Comparison of ENCODE assay signal across 18 cellular contexts in the genomic region with DNA sequence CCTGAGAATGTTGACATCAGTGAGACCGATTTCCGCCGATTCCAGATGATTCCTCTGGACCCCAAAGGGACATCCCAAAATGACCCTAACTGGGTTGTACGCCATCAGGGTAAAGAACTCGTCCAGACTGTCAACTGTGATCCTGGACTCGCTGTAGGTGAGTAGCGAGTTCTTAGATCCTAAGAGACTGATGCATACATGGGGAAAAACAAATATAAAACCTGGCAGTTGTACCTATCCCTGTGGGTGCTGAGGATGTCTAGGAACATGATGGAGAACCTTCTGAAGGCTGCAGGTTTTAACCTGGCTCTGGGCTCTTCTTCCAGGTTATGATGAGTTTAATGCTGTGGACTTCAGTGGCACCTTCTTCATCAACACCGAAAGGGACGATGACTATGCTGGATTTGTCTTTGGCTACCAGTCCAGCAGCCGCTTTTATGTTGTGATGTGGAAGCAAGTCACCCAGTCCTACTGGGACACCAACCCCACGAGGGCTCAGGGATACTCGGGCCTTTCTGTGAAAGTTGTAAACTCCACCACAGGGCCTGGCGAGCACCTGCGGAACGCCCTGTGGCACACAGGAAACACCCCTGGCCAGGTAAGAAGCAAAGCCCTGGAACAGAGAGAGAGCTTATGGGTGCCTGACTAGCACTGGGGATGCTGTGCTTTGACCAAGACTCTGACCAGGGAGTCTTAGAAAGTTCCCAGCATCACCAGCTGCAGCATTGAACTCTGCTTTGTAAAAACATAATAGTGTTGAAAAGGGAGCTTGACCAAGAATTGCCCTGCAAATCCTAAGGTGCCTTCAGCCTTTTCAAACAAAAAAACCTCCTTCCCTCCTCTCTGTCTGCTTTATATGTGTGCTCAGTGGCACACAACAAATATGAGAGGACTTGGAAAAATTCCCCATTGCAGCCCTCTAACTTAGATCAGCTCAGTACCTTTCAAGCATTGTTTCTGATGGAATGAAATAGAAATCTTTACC. TPM values are rescaled to one million over a fixed set of nuclear protein-coding genes. Genes with fewer than 3 reads are reported as not detected.
DNase-seq lines count a peak whose midpoint lies in the region; ATAC-seq and TF ChIP-seq lines count a peak whose summit lies in the region.
"Had no signal": no experiment of that assay in that cellular context is flagged by ENCODE, and none has a peak within 500 bp of the region (broad histone marks: within the 10 kb centered on the region; RNA-seq: fewer than 3 reads in every experiment).

No MANE protein-coding gene starts in this region.

- no peaks in the 10 kb centered on the region for H3K9me3 ChIP-seq in mammary epithelial cell (replicated peaks; ENCODE audit: insufficient read depth, low read length)
- no peaks in the 10 kb centered on the region for H3K9me3 ChIP-seq in transverse colon
- H3K9me3 ChIP-seq in OCI-LY7 (ENCODE audit: low read length), result no peaks in the 10 kb centered on the region
- H3K9me3 ChIP-seq: SJCRH30, spleen had no signal

- in situ Hi-C loops in mammary epithelial cell (cut with MboI; ENCODE audit: low sequenced_read_pairs in 2 of 2), result loop anchor here in 1 of 2 donors (25.0 kb wide), 1 partner anchor 881 kb away; no protein-coding TSS in a partner anchor
- in situ Hi-C loops in transverse colon (cut with MboI; ENCODE audit: low pct_ligation_motif_present in 1 of 4, low pct_unique_long_range_greater_than_20kb in 1 of 4, low sequenced_read_pairs in 3 of 4), result loop anchor here in 3 of 4 donors (25.0 kb wide), 2 partner anchors 169 to 881 kb away; no protein-coding TSS in a partner anchor

- TF ChIP-seq CTCF in mammary epithelial cell (conservative IDR thresholded peaks at IDR 0.05 in 1 of 2, IDR thresholded peaks at IDR 0.05 in 1 of 2; ENCODE audit: extremely low read depth in 1 of 2, insufficient read depth in 1 of 2, low read depth in 1 of 2, low read length in 2 of 2) (no peak), transverse colon (IDR thresholded peaks at IDR 0.05) (no peak), OCI-LY7 (conservative IDR thresholded peaks at IDR 0.05; ENCODE audit: low read length) (no peak)

- H3K79me2 ChIP-seq in mammary epithelial cell (ENCODE audit: insufficient read depth, low read length) (peaks cover 52% of the 10 kb centered on the region), OCI-LY7 (ENCODE audit: insufficient read depth, low read depth, low read length) (no peaks in the 10 kb centered on the region)

- no peak for TF ChIP-seq POLR2A in transverse colon (IDR thresholded peaks at IDR 0.05)

- BruUV-seq in mammary epithelial cell (replicated peaks; lab: Mats Ljungman, UMichigan), result TSS peak; percentile 3
- no TSS peak for BruUV-seq in OCI-LY7 (replicated peaks; lab: Mats Ljungman, UMichigan)

- H3K9me3 Mint-ChIP-seq in activated naive CD8-positive, alpha-beta T cell treated with anti-CD3 and anti-CD28 coated beads, Interleukin-2, amount 50 U/mL, for 24 hours, result no peaks in the 10 kb centered on the region
- no peaks in the 10 kb centered on the region for H3K9me3 Mint-ChIP-seq in activated naive CD8-positive, alpha-beta T cell treated with anti-CD3 and anti-CD28 coated beads for 36 hours

- peak overlapping the region; percentile 20 for H3K4me3 Mint-ChIP-seq in activated naive CD8-positive, alpha-beta T cell treated with anti-CD3 and anti-CD28 coated beads, Interleukin-2, amount 50 U/mL, for 24 hours
- H3K4me3 Mint-ChIP-seq in activated naive CD8-positive, alpha-beta T cell treated with anti-CD3 and anti-CD28 coated beads for 36 hours, result no peak overlapping the region

- H3K4me1 Mint-ChIP-seq in activated naive CD8-positive, alpha-beta T cell treated with anti-CD3 and anti-CD28 coated beads, Interleukin-2, amount 50 U/mL, for 24 hours, result peaks cover 8% of the 10 kb centered on the region
- H3K4me1 Mint-ChIP-seq in activated naive CD8-positive, alpha-beta T cell treated with anti-CD3 and anti-CD28 coated beads for 36 hours, result peaks cover 4% of the 10 kb centered on the region

- H2AFZ ChIP-seq in mammary epithelial cell (ENCODE audit: low read depth, low read length), result no peak overlapping the region
- H2AFZ ChIP-seq in OCI-LY7 (ENCODE audit: low read length), result no peak overlapping the region

- ATAC-seq in activated naive CD8-positive, alpha-beta T cell treated with anti-CD3 and anti-CD28 coated beads, Interleukin-2, amount 50 U/mL, for 24 hours, result no peak
- ATAC-seq: left ventricle myocardium superior had no signal

- DNase-seq in activated naive CD8-positive, alpha-beta T cell treated with anti-CD3 and anti-CD28 coated beads, Interleukin-2, amount 50 U/mL, for 24 hours, result no peak
- DNase-seq in activated naive CD8-positive, alpha-beta T cell treated with anti-CD3 and anti-CD28 coated beads for 36 hours, result no peak
- DNase-seq in mammary epithelial cell, result peak; percentile 24
- peak; percentile 25 for DNase-seq in glomerular endothelial cell (ENCODE audit: extremely low read depth, low read depth, low spot score)
- DNase-seq in transverse colon, result peak; percentile 25
- DNase-seq in UCSD-AML1 (lab: John Stamatoyannopoulos, UW; ENCODE audit: unreplicated experiment), result no peak
- no peak for DNase-seq in Ammon's horn (ENCODE audit: low spot score)
- DNase-seq in OCI-LY7 (ENCODE audit: low spot score), result no peak
- DNase-seq: activated T-cell treated with anti-CD3 and anti-CD28 coated beads for 4 hours, DMS153, hippocampal formation, Karpas-422, left ventricle myocardium superior, NCI-H2081, NCI-H774, SJCRH30, spleen, WERI-Rb-1 had no signal

- H3K27ac ChIP-seq in mammary epithelial cell (ENCODE audit: insufficient read depth, low read depth, low read length) (peak overlapping the region; percentile 5), transverse colon (peak overlapping the region; percentile 9 to 86 (median 73)), OCI-LY7 (ENCODE audit: low read depth, low read length, poor library complexity, severe bottlenecking) (no peak overlapping the region)
- H3K27ac ChIP-seq: SJCRH30, WERI-Rb-1 had no signal

- H4K20me1 ChIP-seq in mammary epithelial cell (ENCODE audit: insufficient read depth, low read length) (peaks cover 23% of the 10 kb centered on the region), OCI-LY7 (ENCODE audit: insufficient read depth, low read length) (no peaks in the 10 kb centered on the region)

- no peak overlapping the region for H3K4me2 ChIP-seq in mammary epithelial cell (ENCODE audit: insufficient read depth, low read depth, low read length)
- no peak overlapping the region for H3K4me2 ChIP-seq in OCI-LY7 (ENCODE audit: low read length)

- H3K9ac ChIP-seq in mammary epithelial cell (ENCODE audit: insufficient read depth, low read length), result no peak overlapping the region

- H3K36me3 ChIP-seq in mammary epithelial cell (ENCODE audit: insufficient read depth, low read length), result peaks cover 74% of the 10 kb centered on the region
- H3K36me3 ChIP-seq in transverse colon, result peaks cover 0 to 72% (median 30%) of the 10 kb centered on the region in 4 donors
- H3K36me3 ChIP-seq in OCI-LY7 (ENCODE audit: insufficient read depth, low read length), result no peaks in the 10 kb centered on the region
- H3K36me3 ChIP-seq: WERI-Rb-1 had no signal

- H3K27me3 ChIP-seq in mammary epithelial cell (ENCODE audit: insufficient read depth, low read length) (no peaks in the 10 kb centered on the region), transverse colon (no peaks in the 10 kb centered on the region)
- H3K27me3 ChIP-seq: SJCRH30, spleen had no signal

- no peak for TF ChIP-seq EP300 in transverse colon (IDR thresholded peaks at IDR 0.05; ENCODE audit: low read depth)

- H3K4me3 ChIP-seq in mammary epithelial cell (replicated peaks in 1 of 3; ENCODE audit: insufficient read depth in 1 of 3, low read depth in 2 of 3, low read length in 3 of 3) (no peak overlapping the region), transverse colon (no peak overlapping the region), OCI-LY7 (ENCODE audit: low read depth, low read length, poor library complexity, severe bottlenecking) (no peak overlapping the region)
- H3K4me3 ChIP-seq: SJCRH30 had no signal

- POLR2A ChIA-PET in OCI-LY7 (lab: Charles Lee), result no interaction called here

- WGBS in mammary epithelial cell (ENCODE audit: low coverage, missing lambda C conversion rate), result 70% methylated on average over 15 of the region's 15 CpGs
- 79% methylated on average over 15 of the region's 15 CpGs; no CpG with 5 or more reads in 1 of the 2 donors for whole genome bisulfite sequencing in transverse colon (ENCODE audit: low coverage in 1 of 2), 2 donors

- peaks cover 2% of the 10 kb centered on the region for H3K36me3 Mint-ChIP-seq in activated naive CD8-positive, alpha-beta T cell treated with anti-CD3 and anti-CD28 coated beads, Interleukin-2, amount 50 U/mL, for 24 hours (ENCODE audit: low read depth)
- no peaks in the 10 kb centered on the region for H3K36me3 Mint-ChIP-seq in activated naive CD8-positive, alpha-beta T cell treated with anti-CD3 and anti-CD28 coated beads for 36 hours

- no peaks in the 10 kb centered on the region for H3K27me3 Mint-ChIP-seq in activated naive CD8-positive, alpha-beta T cell treated with anti-CD3 and anti-CD28 coated beads, Interleukin-2, amount 50 U/mL, for 24 hours
- peaks cover 11% of the 10 kb centered on the region for H3K27me3 Mint-ChIP-seq in activated naive CD8-positive, alpha-beta T cell treated with anti-CD3 and anti-CD28 coated beads for 36 hours

- H3K4me1 ChIP-seq in mammary epithelial cell (ENCODE audit: insufficient read depth, low read length) (peaks cover 12% of the 10 kb centered on the region), transverse colon (peaks cover 9 to 61% (median 39%) of the 10 kb centered on the region in 4 donors), OCI-LY7 (ENCODE audit: insufficient read depth, low read length, poor library complexity, severe bottlenecking) (no peaks in the 10 kb centered on the region)
- H3K4me1 ChIP-seq: SJCRH30 had no signal

- CTCF ChIA-PET in mammary epithelial cell (lab: Charles Lee; ENCODE audit: low non-redundant PET) (no interaction called here), OCI-LY7 (lab: Charles Lee; ENCODE audit: unreplicated experiment) (interaction anchor here (0.6 kb wide), 1 partner anchor 189 kb away, joined by 3 read pairs; the partner anchor contains the start of gene FSIP1)

- no peaks in the 10 kb centered on the region for H3K9me2 ChIP-seq in OCI-LY7 (ENCODE audit: insufficient read depth, low read length)

- H3K27ac Mint-ChIP-seq in activated naive CD8-positive, alpha-beta T cell treated with anti-CD3 and anti-CD28 coated beads, Interleukin-2, amount 50 U/mL, for 24 hours, result no peak overlapping the region
- no peak overlapping the region for H3K27ac Mint-ChIP-seq in activated naive CD8-positive, alpha-beta T cell treated with anti-CD3 and anti-CD28 coated beads for 36 hours

- dilution Hi-C loops in mammary epithelial cell (cut with HindIII; ENCODE audit: low sequenced_read_pairs), result no loop called here

- intact Hi-C loops in mammary epithelial cell (cut with micrococcal nuclease), result loop anchor here (2.0 kb wide), 1 partner anchor 37 kb away; no protein-coding TSS in a partner anchor
- intact Hi-C loops in transverse colon (cut with DNase I; ENCODE audit: low total_unique reads), result no loop called here
- intact Hi-C loops in OCI-LY7 (cut with micrococcal nuclease; ENCODE audit: unreplicated experiment), result no loop called here

RNA-seq across cellular contexts. Expression of gene THBS1, which starts 12.5 kb away (rescaled TPM):
- total RNA-seq in activated naive CD8-positive, alpha-beta T cell treated with anti-CD3 and anti-CD28 coated beads for 36 hours, result under 1 TPM; 0.62 to 0.68 TPM
- total RNA-seq in mammary epithelial cell, result over 10,000 TPM in 1 of 2 donors, 1,000 to 10,000 TPM in 1; 3,517 to 11,760 TPM
- polyA plus RNA-seq in mammary epithelial cell, result 909 TPM
- polyA minus RNA-seq in mammary epithelial cell, result 7,367 TPM
- total RNA-seq in glomerular endothelial cell, result 2,289 and 4,309 TPM in 2 replicates
- 100 to 1,000 TPM; 197 to 753 (median 410) TPM for total RNA-seq in transverse colon
- total RNA-seq in OCI-LY7 (2014; rRNA removed; shearing (Covaris generic)), result not detected in 2 replicates
- 0.51 and 1.3 TPM in 2 replicates for total RNA-seq in OCI-LY7 (2022)

Comparison
In these comparisons a context has a peak if more than half of its experiments do, and no peak if none do; other contexts are left out.
1. DNase-seq: peak in mammary epithelial cell (single experiment), glomerular endothelial cell (single experiment) and transverse colon (single experiment); none in activated naive CD8-positive, alpha-beta T cell treated with anti-CD3 and anti-CD28 coated beads, Interleukin-2, amount 50 U/mL, for 24 hours (single experiment), activated naive CD8-positive, alpha-beta T cell treated with anti-CD3 and anti-CD28 coated beads for 36 hours (single experiment), UCSD-AML1 (single experiment), Ammon's horn (single experiment) and OCI-LY7 (single experiment).
2. RNA of gene THBS1, which starts 12.5 kb away (total RNA-seq): 3,517 to 11,760 TPM in mammary epithelial cell, 2,289 to 4,309 TPM in glomerular endothelial cell and 197 to 753 TPM in transverse colon; 0.62 to 0.68 TPM in activated naive CD8-positive, alpha-beta T cell treated with anti-CD3 and anti-CD28 coated beads for 36 hours and 0.51 to 1.3 TPM in OCI-LY7; every median in the first group is over 10 times any median in the second.